Comparison of ENCODE assay signal across 8 cellular contexts in genomic region chr20:58890454-58891075, GRCh38. TPM values are rescaled to one million over a fixed set of nuclear protein-coding genes. Genes with fewer than 3 reads are reported as not detected.
DNase-seq lines count a peak whose midpoint lies in the region; ATAC-seq, FAIRE-seq and TF ChIP-seq lines count a peak whose summit lies in the region.

No MANE protein-coding gene starts in this region.

- intact Hi-C loops in mucosa of descending colon (cut with DNase I, micrococcal nuclease): no loop called here

- H3K4me1 ChIP-seq in NT2/D1 (ENCODE audit: insufficient read depth, insufficient read length) (peaks cover 3% of the 10 kb centered on the region), mucosa of descending colon (ENCODE audit: low read depth) (peaks cover 20% of the 10 kb centered on the region)

- no peaks in the 10 kb centered on the region for H3K27me3 ChIP-seq in NT2/D1 (ENCODE audit: insufficient read depth, insufficient read length)

- no peaks in the 10 kb centered on the region for H3K9me3 ChIP-seq in NT2/D1 (ENCODE audit: insufficient read depth, low read length)
- H3K9me3 ChIP-seq in mucosa of descending colon: no peaks in the 10 kb centered on the region

- DNase-seq in GM18507 (ENCODE audit: extremely low spot score, insufficient read length, low read depth) (no peak), NT2/D1 (ENCODE audit: low read depth, low spot score) (no peak), activated T-cell treated with anti-CD3 and anti-CD28 coated beads for 24 hours (ENCODE audit: low read depth) (peak; percentile 59), epidermal melanocyte (ENCODE audit: insufficient read length, low spot score) (peak; percentile 91), mucosa of descending colon (peak; percentile 66 to 85 (median 78))
- peak; percentile 67 for DNase-seq in stimulated activated CD8-positive, alpha-beta memory T cell treated with anti-CD3 and anti-CD28 coated beads, Interleukin-2, amount 100 ng/mL, for 1 hour (ENCODE audit: low read depth in 2 of 2)

- H3K9ac ChIP-seq in NT2/D1 (ENCODE audit: insufficient read length, low read depth): peak overlapping the region; percentile 96

- FAIRE-seq in GM18507 (lab: Jason Lieb, UNC): peak; percentile 56

- H3K4me3 ChIP-seq in NT2/D1 (ENCODE audit: insufficient read length, low read depth) (peak overlapping the region; percentile 91), mucosa of descending colon (peak overlapping the region; percentile 59)

- H3K36me3 ChIP-seq in NT2/D1 (ENCODE audit: insufficient read depth, insufficient read length, low read length) (peaks cover 14% of the 10 kb centered on the region), mucosa of descending colon (ENCODE audit: low read depth) (no peaks in the 10 kb centered on the region)

- TF ChIP-seq CTCF in mucosa of descending colon (IDR thresholded peaks at IDR 0.05): no peak

- ATAC-seq in HG03520 (IDR thresholded peaks at IDR 0.05; ENCODE audit: unreplicated experiment) (peak; percentile 12), mucosa of descending colon (peak; percentile 51), GM19395 (IDR thresholded peaks at IDR 0.05; ENCODE audit: unreplicated experiment) (no peak)

RNA-seq across cellular contexts. Expression of gene GNAS, which starts 38.0 kb away (rescaled TPM):
- total RNA-seq in mucosa of descending colon: 100 to 1,000 TPM; 583 to 659 (median 632) TPM

RNA-seq across cellular contexts. Expression of gene GNAS-AS1, which starts 39.9 kb away (rescaled TPM):
- 1 to 10 TPM in 2 of 3 donors, under 1 TPM in 1; 0.54 to 1.4 (median 1.0) TPM for total RNA-seq in mucosa of descending colon

Comparison
In these comparisons a context has a peak if more than half of its experiments do, and no peak if none do; other contexts are left out.
1. DNase-seq: peak in activated T-cell treated with anti-CD3 and anti-CD28 coated beads for 24 hours (single experiment), epidermal melanocyte (single experiment), mucosa of descending colon (3 of 3) and stimulated activated CD8-positive, alpha-beta memory T cell treated with anti-CD3 and anti-CD28 coated beads, Interleukin-2, amount 100 ng/mL, for 1 hour (2 of 2); none in GM18507 (single experiment) and NT2/D1 (single experiment).